Comparison of ENCODE assay signal across 11 cellular contexts in genomic region chr20:20207872-20208271, GRCh38.
DNase-seq lines count a peak whose midpoint lies in the region; ATAC-seq and TF ChIP-seq lines count a peak whose summit lies in the region.
"Had no signal": no experiment of that assay in that cellular context is flagged by ENCODE, and none has a peak within 500 bp of the region (broad histone marks: within the 10 kb centered on the region; RNA-seq: fewer than 3 reads in every experiment).

No MANE protein-coding gene starts in this region.

- H3K27ac Mint-ChIP-seq in nephron progenitor cell, result no peak overlapping the region
- H3K27ac Mint-ChIP-seq: activated CD4-positive, alpha-beta T cell treated with anti-CD3 and anti-CD28 coated beads, Interleukin-2, amount 10 ng/mL, durations not matched to agents 24 days and 14 days had no signal

- DNase-seq in NCI-H69 (lab: John Stamatoyannopoulos, UW) (peak; percentile 39), nephron progenitor cell (no peak), iPS-NIHi11 (ENCODE audit: low spot score) (no peak), DMS53 treated with DMSO at 0.1 percent for 48 hours (lab: John Stamatoyannopoulos, UW; ENCODE audit: unreplicated experiment) (no peak), GM13976 (ENCODE audit: low spot score) (no peak)
- DNase-seq: activated CD4-positive, alpha-beta T cell treated with anti-CD3 and anti-CD28 coated beads, Interleukin-2, amount 10 ng/mL, durations not matched to agents 24 days and 14 days; AML-193; IMR-90 had no signal

- no peak overlapping the region for H3K4me3 Mint-ChIP-seq in nephron progenitor cell
- H3K4me3 Mint-ChIP-seq: activated CD4-positive, alpha-beta T cell treated with anti-CD3 and anti-CD28 coated beads, Interleukin-2, amount 10 ng/mL, durations not matched to agents 24 days and 14 days had no signal

- peaks cover 9% of the 10 kb centered on the region for H3K27me3 Mint-ChIP-seq in nephron progenitor cell (ENCODE audit: low read depth, poor library complexity)

- ATAC-seq in GM18511 (IDR thresholded peaks at IDR 0.05; ENCODE audit: unreplicated experiment) (peak; percentile 53), GM19468 (IDR thresholded peaks at IDR 0.05; ENCODE audit: extremely low read depth, unreplicated experiment) (peak; percentile 43), HG02943 (IDR thresholded peaks at IDR 0.05; ENCODE audit: low read depth, unreplicated experiment) (peak; percentile 72)

- no peaks in the 10 kb centered on the region for H3K36me3 Mint-ChIP-seq in nephron progenitor cell (ENCODE audit: low read depth)

- peaks cover 56% of the 10 kb centered on the region for H3K4me1 Mint-ChIP-seq in nephron progenitor cell
- H3K4me1 Mint-ChIP-seq: activated CD4-positive, alpha-beta T cell treated with anti-CD3 and anti-CD28 coated beads, Interleukin-2, amount 10 ng/mL, durations not matched to agents 24 days and 14 days had no signal

- TF ChIP-seq CTCF in nephron progenitor cell (IDR thresholded peaks at IDR 0.05), result no peak
- TF ChIP-seq CTCF in GM13976 (IDR thresholded peaks at IDR 0.05; ENCODE audit: borderline replicate concordance, control extremely low read depth, extremely low read depth, insufficient read depth, missing control alignments), result no peak

- H3K9me3 Mint-ChIP-seq in nephron progenitor cell, result no peaks in the 10 kb centered on the region
- H3K9me3 Mint-ChIP-seq: activated CD4-positive, alpha-beta T cell treated with anti-CD3 and anti-CD28 coated beads, Interleukin-2, amount 10 ng/mL, durations not matched to agents 24 days and 14 days had no signal

- in situ Hi-C loops in GM13976 (cut with MboI; ENCODE audit: low sequenced_read_pairs, unreplicated experiment), result no loop called here
